Comparison of ENCODE assay signal across 18 cellular contexts in genomic region chr5:142883025-142883424, GRCh38.
DNase-seq lines count a peak whose midpoint lies in the region; ATAC-seq, FAIRE-seq and TF ChIP-seq lines count a peak whose summit lies in the region.
"Had no signal": no experiment of that assay in that cellular context is flagged by ENCODE, and none has a peak within 500 bp of the region (broad histone marks: within the 10 kb centered on the region; RNA-seq: fewer than 3 reads in every experiment).

No MANE protein-coding gene starts in this region.

- intact Hi-C loops in endothelial cell of umbilical vein (cut with micrococcal nuclease): loop anchor here (5.0 kb wide), 1 partner anchor 271 kb away; no protein-coding TSS in a partner anchor
- intact Hi-C loops in upper lobe of right lung (cut with DNase I): no loop called here

- FAIRE-seq in endothelial cell of umbilical vein (lab: Jason Lieb, UNC): peak; percentile 54
- FAIRE-seq: GM12891 had no signal

- POLR2A ChIA-PET in endothelial cell of umbilical vein (lab: Charles Lee): interaction anchor here (0.8 kb wide), 1 partner anchor 239 kb away, joined by 3 read pairs; no protein-coding TSS in a partner anchor

- H2AFZ ChIP-seq in endothelial cell of umbilical vein (ENCODE audit: low read depth, low read length): no peak overlapping the region

- CTCF ChIA-PET in endothelial cell of umbilical vein (lab: Charles Lee): interaction anchor here (0.8 to 21.9 kb wide), 6 partner anchors 16 to 296 kb away, joined by 3 to 1173 read pairs (median 4); no protein-coding TSS in a partner anchor

- no peak overlapping the region for H3K9ac ChIP-seq in endothelial cell of umbilical vein (replicated peaks; ENCODE audit: extremely low read depth, insufficient read depth, low read length)

- no peaks in the 10 kb centered on the region for H3K27me3 ChIP-seq in MG63
- H3K27me3 ChIP-seq in endothelial cell of umbilical vein (ENCODE audit: control insufficient read depth in 2 of 2, insufficient read depth in 2 of 2, low read length in 2 of 2): no peaks in the 10 kb centered on the region
- H3K27me3 ChIP-seq in upper lobe of right lung: no peaks in the 10 kb centered on the region
- H3K27me3 ChIP-seq: esophagus muscularis mucosa, SJSA1 had no signal

- H3K4me3 ChIP-seq in MG63: no peak overlapping the region
- H3K4me3 ChIP-seq in endothelial cell of umbilical vein (replicated peaks in 1 of 3; ENCODE audit: insufficient read depth in 1 of 3, low read depth in 1 of 3, low read length in 3 of 3): no peak overlapping the region
- no peak overlapping the region for H3K4me3 ChIP-seq in upper lobe of right lung
- H3K4me3 ChIP-seq: esophagus muscularis mucosa, SJSA1, skin epidermis had no signal

- no TSS peak for BruUV-seq in endothelial cell of umbilical vein (replicated peaks; lab: Mats Ljungman, UMichigan)

- no peak for TF ChIP-seq CTCF in endothelial cell of umbilical vein (IDR thresholded peaks at IDR 0.05; ENCODE audit: extremely low read depth in 1 of 2, insufficient read depth in 1 of 2, low read depth in 1 of 2, low read length in 2 of 2)
- TF ChIP-seq CTCF in upper lobe of right lung (IDR thresholded peaks at IDR 0.05): no peak

- H3K27ac ChIP-seq in endothelial cell of umbilical vein (ENCODE audit: insufficient read depth, low read depth, low read length): peak overlapping the region; percentile 22
- no peak overlapping the region for H3K27ac ChIP-seq in upper lobe of right lung
- H3K27ac ChIP-seq: HL-60, SJSA1, skin epidermis had no signal

- peak overlapping the region; percentile 9 for H3K4me2 ChIP-seq in endothelial cell of umbilical vein (ENCODE audit: insufficient read depth, low read length)

- TF ChIP-seq POLR2A in endothelial cell of umbilical vein (IDR thresholded peaks at IDR 0.05; ENCODE audit: low read depth, low read length): no peak

- H3K36me3 ChIP-seq in MG63 (no peaks in the 10 kb centered on the region), endothelial cell of umbilical vein (ENCODE audit: control insufficient read depth in 2 of 2, extremely low read depth in 1 of 2, insufficient read depth in 2 of 2, low read length in 2 of 2) (no peaks in the 10 kb centered on the region), upper lobe of right lung (peaks cover 9% of the 10 kb centered on the region)

- ATAC-seq in upper lobe of right lung (peak; percentile 12), GM21737 (IDR thresholded peaks at IDR 0.05; ENCODE audit: unreplicated experiment) (no peak)
- ATAC-seq: activated CD8-positive, alpha-beta T cell treated with anti-CD3 and anti-CD28 coated beads for 36 hours; activated T-helper 17 cell treated with anti-CD3 and anti-CD28 coated beads, Interleukin-2, amount 50 U/mL, for 72 hours had no signal

- H3K4me1 ChIP-seq in endothelial cell of umbilical vein (ENCODE audit: control insufficient read depth, extremely low read depth, insufficient read depth, low read length): peaks cover 18% of the 10 kb centered on the region
- peaks cover 22% of the 10 kb centered on the region for H3K4me1 ChIP-seq in upper lobe of right lung

- H3K9me1 ChIP-seq in endothelial cell of umbilical vein (replicated peaks; ENCODE audit: control insufficient read depth, extremely low read depth, insufficient read depth, low read length): no peaks in the 10 kb centered on the region

- no peaks in the 10 kb centered on the region for H3K9me3 ChIP-seq in MG63
- no peaks in the 10 kb centered on the region for H3K9me3 ChIP-seq in endothelial cell of umbilical vein (replicated peaks; ENCODE audit: control insufficient read depth, insufficient read depth, low read length)
- no peaks in the 10 kb centered on the region for H3K9me3 ChIP-seq in upper lobe of right lung
- H3K9me3 ChIP-seq: esophagus muscularis mucosa, SJSA1 had no signal

- dilution Hi-C loops in endothelial cell of umbilical vein (cut with MboI; ENCODE audit: extremely low pct_ligation_motif_present, low sequenced_read_pairs): loop anchor here (25.0 kb wide), 1 partner anchor 171 kb away; no protein-coding TSS in a partner anchor

- H3K79me2 ChIP-seq in endothelial cell of umbilical vein (ENCODE audit: control insufficient read depth, insufficient read depth, low read length): no peaks in the 10 kb centered on the region

- DNase-seq in MG63 (peak; percentile 38), endothelial cell of umbilical vein (ENCODE audit: low read depth, low spot score) (peak; percentile 92), islet precursor cell (peak; percentile 91), upper lobe of right lung (no peak), superior temporal gyrus (ENCODE audit: extremely low spot score) (no peak)
- no peak for DNase-seq in activated CD4-positive, CD25-positive, alpha-beta regulatory T cell treated with anti-CD3 and anti-CD28 coated beads, Interleukin-2, amount 50 U/mL, for 72 hours
- DNase-seq: activated CD8-positive, alpha-beta T cell treated with anti-CD3 and anti-CD28 coated beads for 36 hours; amniotic stem cell; Kasumi-1; NCI-H146; stimulated activated naive CD4-positive, alpha-beta T cell had no signal

- H4K20me1 ChIP-seq in endothelial cell of umbilical vein (replicated peaks; ENCODE audit: control insufficient read depth, extremely low read depth, insufficient read depth, low read length): no peaks in the 10 kb centered on the region

TF ChIP-seq in endothelial cell of umbilical vein, 7 proteins besides CTCF, POLR2A, EP300 and RAD21:
- TF ChIP-seq MYC (IDR thresholded peaks at IDR 0.05; ENCODE audit: low read depth, low read length) (no peak), MAX (IDR thresholded peaks at IDR 0.05; ENCODE audit: insufficient read depth, insufficient read length) (no peak), GATA2 (IDR thresholded peaks at IDR 0.05; ENCODE audit: insufficient read depth, insufficient read length, low read depth, low read length) (no peak), FOS (IDR thresholded peaks at IDR 0.05; ENCODE audit: borderline replicate concordance, insufficient read depth, low read length) (peak; percentile 44), EZH2 (IDR thresholded peaks at IDR 0.05; ENCODE audit: borderline replicate concordance, low read depth, low read length, severe bottlenecking) (no peak), JUN (IDR thresholded peaks at IDR 0.05; ENCODE audit: borderline replicate concordance, insufficient read depth, insufficient read length, low read depth) (peak; percentile 63), POLR2AphosphoS5 (IDR thresholded peaks at IDR 0.05; ENCODE audit: insufficient read depth, low read depth, low read length) (peak; percentile 59)
TF ChIP-seq in endothelial cell of umbilical vein: peak in this region for 3.

Comparison
In these comparisons a context has a peak if more than half of its experiments do, and no peak if none do; other contexts are left out.
1. DNase-seq: peak in MG63 (single experiment), endothelial cell of umbilical vein (single experiment) and islet precursor cell (single experiment); none in upper lobe of right lung (single experiment), superior temporal gyrus (single experiment) and activated CD4-positive, CD25-positive, alpha-beta regulatory T cell treated with anti-CD3 and anti-CD28 coated beads, Interleukin-2, amount 50 U/mL, for 72 hours (single experiment).